18 cellular contexts compared by ENCODE assay signal in genomic region chr6:105522626-105523322, GRCh38.
DNase-seq lines count a peak whose midpoint lies in the region; ATAC-seq, FAIRE-seq and TF ChIP-seq lines count a peak whose summit lies in the region.
"Had no signal": no experiment of that assay in that cellular context is flagged by ENCODE, and none has a peak within 500 bp of the region (broad histone marks: within the 10 kb centered on the region; RNA-seq: fewer than 3 reads in every experiment).

No MANE protein-coding gene starts in this region.

- DNase-seq in HepG2 (ENCODE audit: low spot score) (no peak), right lobe of liver (no peak), OCI-M1 (lab: John Stamatoyannopoulos, UW) (peak; percentile 49), choroid plexus epithelial cell (ENCODE audit: low read depth) (peak; percentile 40), urothelium cell line (ENCODE audit: low spot score) (peak; percentile 6), Ammon's horn (ENCODE audit: low spot score) (no peak), NCI-H524 (lab: John Stamatoyannopoulos, UW) (no peak)
- DNase-seq: activated CD4-positive, alpha-beta T cell treated with anti-CD3 and anti-CD28 coated beads for 4 hours; activated naive CD8-positive, alpha-beta T cell treated with anti-CD3 and anti-CD28 coated beads, Interleukin-2, amount 50 U/mL, for 24 hours; AML-193; cerebellar nuclear complex; MV-4-11; NCI-H2081; NCI-H82; retina; Right ventricle myocardium superior had no signal

- TF ChIP-seq POLR2A in HepG2 (IDR thresholded peaks at IDR 0.05; ENCODE audit: insufficient read depth in 1 of 2, low read depth in 2 of 2, low read length in 2 of 2) = no peak
- TF ChIP-seq POLR2A in right lobe of liver (IDR thresholded peaks at IDR 0.05) = no peak

- CTCF ChIA-PET in HepG2 (lab: Yijun Ruan, JAX; ENCODE audit: low intra/inter-chr PET ratio, low total read pairs) = no interaction called here

- no peaks in the 10 kb centered on the region for H3K9me3 ChIP-seq in HepG2 (ENCODE audit: low read length)
- H3K9me3 ChIP-seq in right lobe of liver = no peaks in the 10 kb centered on the region

- no peak overlapping the region for H3K4me2 ChIP-seq in HepG2 (ENCODE audit: low read depth, low read length)
- H3K4me2 ChIP-seq: neural progenitor cell had no signal

- H3K4me3 ChIP-seq in HepG2 (replicated peaks in 1 of 3; ENCODE audit: insufficient read depth in 1 of 3, low read depth in 2 of 3, low read length in 3 of 3) = no peak overlapping the region
- no peak overlapping the region for H3K4me3 ChIP-seq in right lobe of liver
- H3K4me3 ChIP-seq in choroid plexus epithelial cell (ENCODE audit: low read depth, low read length) = no peak overlapping the region
- H3K4me3 ChIP-seq: neural progenitor cell had no signal

- H3K27ac ChIP-seq in HepG2 (ENCODE audit: extremely low read length, insufficient read depth, low read length) (no peak overlapping the region), right lobe of liver (no peak overlapping the region)
- H3K27ac ChIP-seq: neural progenitor cell had no signal

- H4K20me1 ChIP-seq in HepG2 (ENCODE audit: insufficient read depth, low read length) = no peaks in the 10 kb centered on the region

- TF ChIP-seq RAD21 in HepG2 (CRISPR knock-in tag; IDR thresholded peaks at IDR 0.05) = no peak

- 2% methylated on average over 3 of the region's 3 CpGs for WGBS in HepG2 (ENCODE audit: low lambda C conversion rate)
- WGBS in right lobe of liver (ENCODE audit: insufficient coverage, low coverage, low lambda C conversion rate, missing lambda C conversion rate) = 47% methylated on average over 2 of the region's 3 CpGs

- H3K27me3 ChIP-seq in HepG2 (ENCODE audit: control insufficient read depth in 1 of 2, insufficient read depth in 2 of 2, low read length in 2 of 2) = no peaks in the 10 kb centered on the region; a peak in 1 of 5 replicates
- no peaks in the 10 kb centered on the region for H3K27me3 ChIP-seq in right lobe of liver
- H3K27me3 ChIP-seq: neural progenitor cell had no signal

- in situ Hi-C loops in HepG2 (cut with HindIII; ENCODE audit: extremely low pct_ligation_motif_present, low pct_unique_long_range_greater_than_20kb) = no loop called here

- no TSS peak for BruUV-seq in HepG2 (replicated peaks; lab: Mats Ljungman, UMichigan)

- no peak for TF ChIP-seq CTCF in HepG2 (CRISPR knock-in tag; IDR thresholded peaks at IDR 0.05)
- TF ChIP-seq CTCF in right lobe of liver (IDR thresholded peaks at IDR 0.05) = no peak
- TF ChIP-seq CTCF in choroid plexus epithelial cell (conservative IDR thresholded peaks at IDR 0.05; ENCODE audit: low read depth, low read length) = no peak

- H3K9ac ChIP-seq in HepG2 (ENCODE audit: insufficient read depth, low read depth, low read length) = no peak overlapping the region
- H3K9ac ChIP-seq: neural progenitor cell had no signal

- H3K36me3 ChIP-seq in HepG2 (replicated peaks in 1 of 2; ENCODE audit: control insufficient read depth in 1 of 2, insufficient read depth in 2 of 2, low read length in 2 of 2) (no peaks in the 10 kb centered on the region), right lobe of liver (no peaks in the 10 kb centered on the region)
- H3K36me3 ChIP-seq: neural progenitor cell had no signal

- no peak overlapping the region for H2AFZ ChIP-seq in HepG2 (ENCODE audit: low read length)
- H2AFZ ChIP-seq: neural progenitor cell had no signal

- intact Hi-C loops in HepG2 (cut with micrococcal nuclease; ENCODE audit: unreplicated experiment) = no loop called here
- intact Hi-C loops in right lobe of liver (cut with DNase I) = no loop called here

- no peaks in the 10 kb centered on the region for H3K4me1 ChIP-seq in HepG2 (ENCODE audit: insufficient read depth, low read length)
- H3K4me1 ChIP-seq in right lobe of liver = no peaks in the 10 kb centered on the region
- H3K4me1 ChIP-seq: neural progenitor cell had no signal

- H3K79me2 ChIP-seq in HepG2 (ENCODE audit: insufficient read depth, low read length) = no peaks in the 10 kb centered on the region

- FAIRE-seq in HepG2 (lab: Jason Lieb, UNC) = no peak
- FAIRE-seq in urothelium cell line (lab: Jason Lieb, UNC) = no peak

- ATAC-seq in HepG2 (no peak), right lobe of liver (no peak), HG02571 (IDR thresholded peaks at IDR 0.05; ENCODE audit: unreplicated experiment) (no peak)
- ATAC-seq: activated naive CD8-positive, alpha-beta T cell treated with anti-CD3 and anti-CD28 coated beads, Interleukin-2, amount 50 U/mL, for 24 hours had no signal

- TF ChIP-seq EP300 in HepG2 (IDR thresholded peaks at IDR 0.05; ENCODE audit: low read depth in 2 of 2, low read length in 2 of 2) (no peak), HepG2 (CRISPR knock-in tag; IDR thresholded peaks at IDR 0.05; ENCODE audit: borderline replicate concordance) (no peak)

- POLR2A ChIA-PET in HepG2 (lab: Yijun Ruan, JAX) = no interaction called here

TF ChIP-seq in HepG2, 621 proteins besides CTCF, POLR2A, EP300 and RAD21 (continues in another document):
- TF ChIP-seq ZBTB25 (CRISPR knock-in tag; IDR thresholded peaks at IDR 0.05) (no peak), ATF1 (CRISPR knock-in tag; IDR thresholded peaks at IDR 0.05) (no peak), ZNF24 (IDR thresholded peaks at IDR 0.05) (no peak), ZNF292 (CRISPR knock-in tag; IDR thresholded peaks at IDR 0.05; ENCODE audit: borderline replicate concordance, low read depth) (no peak), ZNF230 (CRISPR knock-in tag; IDR thresholded peaks at IDR 0.05) (no peak), E2F1 (CRISPR knock-in tag; IDR thresholded peaks at IDR 0.05) (no peak), REXO4 (CRISPR knock-in tag; IDR thresholded peaks at IDR 0.05; ENCODE audit: borderline replicate concordance) (no peak), ZNF317 (CRISPR knock-in tag; IDR thresholded peaks at IDR 0.05) (no peak), ZNF12 (CRISPR knock-in tag; IDR thresholded peaks at IDR 0.05) (peak; percentile 55), ZBTB4 (CRISPR knock-in tag; IDR thresholded peaks at IDR 0.05; ENCODE audit: borderline replicate concordance) (no peak), MIER3 (CRISPR knock-in tag; IDR thresholded peaks at IDR 0.05; ENCODE audit: borderline replicate concordance) (no peak), GFI1 (CRISPR knock-in tag; IDR thresholded peaks at IDR 0.05; ENCODE audit: borderline replicate concordance) (no peak), DR1 (CRISPR knock-in tag; IDR thresholded peaks at IDR 0.05) (no peak), SRY (CRISPR knock-in tag; IDR thresholded peaks at IDR 0.05) (no peak)

Comparison
In these comparisons a context has a peak if more than half of its experiments do, and no peak if none do; other contexts are left out.
1. DNase-seq: peak in OCI-M1 (single experiment), choroid plexus epithelial cell (single experiment) and urothelium cell line (single experiment); none in HepG2 (single experiment), right lobe of liver (0 of 3), Ammon's horn (single experiment) and NCI-H524 (0 of 2).